ENCODE assay signal across 26 cellular contexts in the genomic region with DNA sequence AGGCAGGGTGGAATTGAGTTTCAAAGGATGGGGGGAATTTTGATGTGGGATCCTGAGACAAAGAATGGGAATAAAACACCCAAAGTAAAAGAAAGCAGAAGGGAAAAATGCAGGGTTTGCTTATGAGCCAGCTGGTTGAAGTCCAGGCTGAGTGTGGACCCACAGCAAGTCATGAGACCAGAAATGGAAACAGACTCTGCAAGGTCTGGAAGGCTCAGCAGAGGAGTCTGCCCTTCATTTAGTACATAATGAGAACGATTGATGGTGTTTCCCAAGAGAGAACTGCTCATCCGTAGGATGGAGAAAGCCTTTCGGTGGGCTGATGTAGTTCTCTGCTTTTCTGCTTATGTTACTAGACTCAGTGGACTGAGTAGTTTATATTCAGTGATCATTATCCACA.
"Had no signal": no experiment of that assay in that cellular context is flagged by ENCODE, and none has a peak within 500 bp of the region (broad histone marks: within the 10 kb centered on the region; RNA-seq: fewer than 3 reads in every experiment).

No MANE protein-coding gene starts in this region.

- H3K27ac ChIP-seq: brain microvascular endothelial cell, KMS-11, SJCRH30, VCaP had no signal

- H3K4me3 ChIP-seq: SJCRH30 had no signal

- DNase-seq: activated CD4-positive, alpha-beta memory T cell treated with anti-CD3 and anti-CD28 coated beads for 36 hours; activated CD4-positive, alpha-beta T cell treated with anti-CD3 and anti-CD28 coated beads, Interleukin-2, amount 10 ng/mL, durations not matched to agents 7 days and 5 days; activated CD4-positive, CD25-positive, alpha-beta regulatory T cell; activated CD8-positive, alpha-beta memory T cell treated with anti-CD3 and anti-CD28 coated beads for 24 hours; activated effector memory CD4-positive, alpha-beta T cell treated with anti-CD3 and anti-CD28 coated beads, Interleukin-2, amount 50 U/mL, for 16 hours; activated naive CD4-positive, alpha-beta T cell treated with Interleukin-2 at 50 U/mL for 16 hours; activated naive CD8-positive, alpha-beta T cell treated with anti-CD3 and anti-CD28 coated beads, Interleukin-2, amount 50 U/mL, for 24 hours; activated T-cell treated with anti-CD3 and anti-CD28 coated beads, Interleukin-2, amount 50 U/mL, for 4 hours; amniotic stem cell; NCI-H1092; NCI-H1417 treated with DMSO at 0.1 percent for 48 hours; NCI-H1694; NCI-H2029; NCI-H2107; NCI-H2171 treated with DMSO at 0.1 percent for 48 hours; NCI-H226; NCI-H510A; NCI-H526 treated with DMSO at 0.1 percent for 48 hours; NCI-H82; SJCRH30; SK-N-SH; T-helper 1 cell had no signal

- ATAC-seq: activated naive CD4-positive, alpha-beta T cell treated with anti-CD3 and anti-CD28 coated beads, Interleukin-2, amount 50 U/mL, for 72 hours; activated naive CD8-positive, alpha-beta T cell treated with anti-CD3 and anti-CD28 coated beads, Interleukin-2, amount 50 U/mL, for 24 hours; activated T-cell treated with anti-CD3 and anti-CD28 coated beads, Interleukin-2, amount 50 U/mL, for 4 hours had no signal

- H3K36me3 ChIP-seq: brain microvascular endothelial cell, SJCRH30 had no signal

- H3K4me1 Mint-ChIP-seq: activated CD4-positive, alpha-beta T cell treated with anti-CD3 and anti-CD28 coated beads, Interleukin-2, amount 10 ng/mL, durations not matched to agents 7 days and 5 days; activated naive CD8-positive, alpha-beta T cell treated with anti-CD3 and anti-CD28 coated beads, Interleukin-2, amount 50 U/mL, for 24 hours had no signal

- H3K9me3 Mint-ChIP-seq: activated CD4-positive, alpha-beta memory T cell treated with anti-CD3 and anti-CD28 coated beads for 36 hours; activated CD4-positive, alpha-beta T cell treated with anti-CD3 and anti-CD28 coated beads, Interleukin-2, amount 10 ng/mL, durations not matched to agents 7 days and 5 days; activated naive CD4-positive, alpha-beta T cell treated with anti-CD3 and anti-CD28 coated beads, Interleukin-2, amount 50 U/mL, for 72 hours; activated naive CD8-positive, alpha-beta T cell treated with anti-CD3 and anti-CD28 coated beads, Interleukin-2, amount 50 U/mL, for 24 hours; activated T-cell treated with anti-CD3 and anti-CD28 coated beads, Interleukin-2, amount 50 U/mL, for 4 hours had no signal

- H3K9me3 ChIP-seq: SJCRH30, SK-N-SH had no signal

- H3K27me3 ChIP-seq: brain microvascular endothelial cell, SJCRH30 had no signal

- H3K4me3 Mint-ChIP-seq: activated CD4-positive, alpha-beta memory T cell treated with anti-CD3 and anti-CD28 coated beads for 36 hours; activated CD4-positive, alpha-beta T cell treated with anti-CD3 and anti-CD28 coated beads, Interleukin-2, amount 10 ng/mL, durations not matched to agents 7 days and 5 days; activated naive CD8-positive, alpha-beta T cell treated with anti-CD3 and anti-CD28 coated beads, Interleukin-2, amount 50 U/mL, for 24 hours; activated T-cell treated with anti-CD3 and anti-CD28 coated beads, Interleukin-2, amount 50 U/mL, for 4 hours had no signal

- H3K36me3 Mint-ChIP-seq: activated CD4-positive, alpha-beta memory T cell treated with anti-CD3 and anti-CD28 coated beads for 36 hours; activated naive CD4-positive, alpha-beta T cell treated with anti-CD3 and anti-CD28 coated beads, Interleukin-2, amount 50 U/mL, for 72 hours had no signal

- H3K27ac Mint-ChIP-seq: activated CD4-positive, alpha-beta memory T cell treated with anti-CD3 and anti-CD28 coated beads for 36 hours; activated CD4-positive, alpha-beta T cell treated with anti-CD3 and anti-CD28 coated beads, Interleukin-2, amount 10 ng/mL, durations not matched to agents 7 days and 5 days; activated naive CD4-positive, alpha-beta T cell treated with anti-CD3 and anti-CD28 coated beads, Interleukin-2, amount 50 U/mL, for 72 hours; activated naive CD8-positive, alpha-beta T cell treated with anti-CD3 and anti-CD28 coated beads, Interleukin-2, amount 50 U/mL, for 24 hours had no signal
